14 cellular contexts compared by ENCODE assay signal in genomic region chr5:31995011-31995410, GRCh38.
A peak's percentile ranks its signal among the peaks of the same experiment; 100 is the strongest.
DNase-seq lines count a peak whose midpoint lies in the region; ATAC-seq lines count a peak whose summit lies in the region.
"Had no signal": no experiment of that assay in that cellular context is flagged by ENCODE, and none has a peak within 500 bp of the region (broad histone marks: within the 10 kb centered on the region; RNA-seq: fewer than 3 reads in every experiment).

No MANE protein-coding gene starts in this region.

- peak; percentile 62 for DNase-seq in renal cortical epithelial cell (ENCODE audit: low read depth)
- DNase-seq in stimulated activated CD4-positive, alpha-beta T cell treated with anti-CD3 and anti-CD28 coated beads, Interleukin-15, amount 100 ng/mL, for 24 hours, result no peak
- DNase-seq in activated T-cell treated with anti-CD3 and anti-CD28 coated beads, Interleukin-2, amount 50 U/mL, for 48 hours, result no peak
- DNase-seq in stimulated activated CD8-positive, alpha-beta memory T cell treated with anti-CD3 and anti-CD28 coated beads, Interleukin-4, amount 100 ng/mL, for 48 hours, result no peak
- no peak for DNase-seq in SK-N-DZ (ENCODE audit: low spot score)
- DNase-seq: amygdala; CD4-positive, CD25-positive, alpha-beta regulatory T cell; foreskin melanocyte; left lung; NCI-H2171 had no signal

- ATAC-seq in GM19023 (IDR thresholded peaks at IDR 0.05; ENCODE audit: unreplicated experiment) (peak; percentile 56), GM21737 (IDR thresholded peaks at IDR 0.05; ENCODE audit: unreplicated experiment) (peak; percentile 74), HG03159 (IDR thresholded peaks at IDR 0.05; ENCODE audit: unreplicated experiment) (peak; percentile 75)
- ATAC-seq: left lung, Panc1 had no signal
